ENCODE assay signal across 1 cellular context in genomic region chr5:143249851-143250250, GRCh38.
TF ChIP-seq lines count a peak whose summit lies in the region.

No MANE protein-coding gene starts in this region.

TF ChIP-seq in IMR-90, 13 proteins besides CTCF, POLR2A, EP300 and RAD21 (continued from another document):
- no peak for TF ChIP-seq BHLHE40 (IDR thresholded peaks at IDR 0.05; ENCODE audit: low read depth, low read length)
- TF ChIP-seq SMC3 (IDR thresholded peaks at IDR 0.05; ENCODE audit: low read depth, low read length), result no peak
- no peak for TF ChIP-seq MAFK (IDR thresholded peaks at IDR 0.05; ENCODE audit: low read depth, low read length)
- TF ChIP-seq MXI1 (IDR thresholded peaks at IDR 0.05; ENCODE audit: borderline replicate concordance, low read depth, low read length), result no peak
- no peak for TF ChIP-seq NFE2L2 (IDR thresholded peaks at IDR 0.05; ENCODE audit: low read depth, low read length)
- TF ChIP-seq RCOR1 (IDR thresholded peaks at IDR 0.05; ENCODE audit: insufficient replicate concordance, low read length), result no peak
- no peak for TF ChIP-seq FOS (IDR thresholded peaks at IDR 0.05; ENCODE audit: low read depth, low read length)
- no peak for TF ChIP-seq CEBPB (IDR thresholded peaks at IDR 0.05; ENCODE audit: low read depth, low read length)
- no peak for TF ChIP-seq RFX5 (IDR thresholded peaks at IDR 0.05; ENCODE audit: low read depth, low read length)
